20 cellular contexts compared by ENCODE assay signal in genomic region chr6:108331982-108332381, GRCh38. TPM values are rescaled to one million over a fixed set of nuclear protein-coding genes. Genes with fewer than 3 reads are reported as not detected.
DNase-seq lines count a peak whose midpoint lies in the region; ATAC-seq, FAIRE-seq and TF ChIP-seq lines count a peak whose summit lies in the region.
"Had no signal": no experiment of that assay in that cellular context is flagged by ENCODE, and none has a peak within 500 bp of the region (broad histone marks: within the 10 kb centered on the region; RNA-seq: fewer than 3 reads in every experiment).

No MANE protein-coding gene starts in this region.

- TF ChIP-seq EP300 in HepG2 (IDR thresholded peaks at IDR 0.05; ENCODE audit: low read depth in 2 of 2, low read length in 2 of 2) (no peak), HepG2 (CRISPR knock-in tag; IDR thresholded peaks at IDR 0.05; ENCODE audit: borderline replicate concordance) (no peak)

- H3K27ac Mint-ChIP-seq in CD8-positive, alpha-beta memory T cell = no peak overlapping the region
- H3K27ac Mint-ChIP-seq: B cell; CD4-positive, alpha-beta T cell; GM23338; H9 had no signal

- no peak overlapping the region for H3K9ac ChIP-seq in liver (ENCODE audit: low read depth in 1 of 2, low read length in 2 of 2)
- no peak overlapping the region for H3K9ac ChIP-seq in HepG2 (ENCODE audit: insufficient read depth, low read depth, low read length)
- H3K9ac ChIP-seq: BLaER1 had no signal

- no peaks in the 10 kb centered on the region for H3K79me2 ChIP-seq in HepG2 (ENCODE audit: insufficient read depth, low read length)

- no peak overlapping the region for H3K4me2 ChIP-seq in HepG2 (ENCODE audit: low read depth, low read length)
- H3K4me2 ChIP-seq: BLaER1, GM23338 had no signal

- peaks cover 13 to 17% (median 16%) of the 10 kb centered on the region in 3 donors for H3K36me3 Mint-ChIP-seq in CD8-positive, alpha-beta memory T cell

- BruUV-seq in HepG2 (replicated peaks; lab: Mats Ljungman, UMichigan) = no TSS peak

- H3K36me3 ChIP-seq in liver (ENCODE audit: control insufficient read depth in 4 of 4, insufficient read depth in 3 of 4, low read depth in 1 of 4, low read length in 3 of 4) (peaks cover 0 to 3% (median under 1%) of the 10 kb centered on the region in 4 donors), HepG2 (replicated peaks in 1 of 2; ENCODE audit: control insufficient read depth in 1 of 2, insufficient read depth in 2 of 2, low read length in 2 of 2) (peaks cover 1 to 8% of the 10 kb centered on the region in 2 experiments; a peak in 1 of 5 replicates)
- H3K36me3 ChIP-seq in CD8-positive, alpha-beta memory T cell (ENCODE audit: insufficient read depth, low read length) = peaks cover 6% of the 10 kb centered on the region

- no peaks in the 10 kb centered on the region for H3K4me1 Mint-ChIP-seq in CD8-positive, alpha-beta memory T cell
- H3K4me1 Mint-ChIP-seq: B cell, GM23338, H9 had no signal

- peaks cover 0 to 2% (median 0%) of the 10 kb centered on the region in 5 donors for H3K9me3 Mint-ChIP-seq in CD8-positive, alpha-beta memory T cell
- H3K9me3 Mint-ChIP-seq: GM23338, H9 had no signal

- H3K9me3 ChIP-seq in liver (ENCODE audit: control insufficient read depth in 4 of 4, low read length in 3 of 4) = no peaks in the 10 kb centered on the region
- H3K9me3 ChIP-seq in HepG2 (ENCODE audit: low read length) = no peaks in the 10 kb centered on the region
- no peaks in the 10 kb centered on the region for H3K9me3 ChIP-seq in CD8-positive, alpha-beta memory T cell (ENCODE audit: low read length)
- H3K9me3 ChIP-seq: BLaER1 had no signal

- H3K27me3 ChIP-seq in liver (ENCODE audit: control insufficient read depth in 4 of 4, insufficient read depth in 4 of 4, low read length in 3 of 4) (no peaks in the 10 kb centered on the region), HepG2 (ENCODE audit: control insufficient read depth in 1 of 2, insufficient read depth in 2 of 2, low read length in 2 of 2) (no peaks in the 10 kb centered on the region; a peak in 1 of 5 replicates)
- H3K27me3 ChIP-seq in CD8-positive, alpha-beta memory T cell (ENCODE audit: insufficient read depth, low read length, poor library complexity, severe bottlenecking) = no peaks in the 10 kb centered on the region
- H3K27me3 ChIP-seq: BLaER1 had no signal

- TF ChIP-seq RAD21 in liver (IDR thresholded peaks at IDR 0.05) (no peak), HepG2 (CRISPR knock-in tag; IDR thresholded peaks at IDR 0.05) (no peak)

- no peak overlapping the region for H3K4me3 Mint-ChIP-seq in CD8-positive, alpha-beta memory T cell
- H3K4me3 Mint-ChIP-seq: B cell; CD4-positive, alpha-beta T cell; GM23338; H9 had no signal

- H3K27me3 Mint-ChIP-seq in CD8-positive, alpha-beta memory T cell = peaks cover 0 to 2% of the 10 kb centered on the region in 2 donors
- H3K27me3 Mint-ChIP-seq: B cell; CD4-positive, alpha-beta T cell had no signal

- TF ChIP-seq CTCF in liver (IDR thresholded peaks at IDR 0.05; ENCODE audit: low read depth, low read length, missing input control) (no peak), HepG2 (CRISPR knock-in tag; IDR thresholded peaks at IDR 0.05) (no peak)

- ATAC-seq in HepG2 = no peak
- peak; percentile 50 for ATAC-seq in left colon
- no peak for ATAC-seq in GM21528 (IDR thresholded peaks at IDR 0.05; ENCODE audit: low FRiP score, unreplicated experiment)
- ATAC-seq: GM23338, HCT116 had no signal

- POLR2A ChIA-PET in HepG2 (lab: Yijun Ruan, JAX) = no interaction called here
- POLR2A ChIA-PET in CD8-positive, alpha-beta memory T cell (lab: Charles Lee) = no interaction called here

- no peak for DNase-seq in HepG2 (ENCODE audit: low spot score)
- DNase-seq in left colon = no peak
- peak; percentile 7 for DNase-seq in renal cortical epithelial cell (ENCODE audit: low read depth)
- no peak for DNase-seq in CD8-positive, alpha-beta memory T cell
- no peak for DNase-seq in hepatic stellate cell (ENCODE audit: low spot score)
- DNase-seq: Calu3; CD4-positive, alpha-beta T cell; COR-L47; DND-41; H9 had no signal

- H2AFZ ChIP-seq in HepG2 (ENCODE audit: low read length) = no peak overlapping the region
- H2AFZ ChIP-seq: GM23338 had no signal

- no peaks in the 10 kb centered on the region for H4K20me1 ChIP-seq in HepG2 (ENCODE audit: insufficient read depth, low read length)
- H4K20me1 ChIP-seq: BLaER1 had no signal

- peaks cover 0 to 2% (median 0%) of the 10 kb centered on the region in 4 donors for H3K4me1 ChIP-seq in liver (ENCODE audit: control insufficient read depth in 4 of 4, insufficient read depth in 4 of 4, low read length in 3 of 4)
- no peaks in the 10 kb centered on the region for H3K4me1 ChIP-seq in HepG2 (ENCODE audit: insufficient read depth, low read length)
- H3K4me1 ChIP-seq in CD8-positive, alpha-beta memory T cell (ENCODE audit: insufficient read depth, low read length) = no peaks in the 10 kb centered on the region
- H3K4me1 ChIP-seq: BLaER1 had no signal

- CTCF ChIA-PET in HepG2 (lab: Yijun Ruan, JAX; ENCODE audit: low intra/inter-chr PET ratio, low total read pairs) = no interaction called here
- CTCF ChIA-PET in CD8-positive, alpha-beta memory T cell (lab: Charles Lee) = no interaction called here

- H3K4me3 ChIP-seq in liver (ENCODE audit: low read depth in 1 of 3, low read length in 3 of 3) (no peak overlapping the region), HepG2 (replicated peaks in 1 of 3; ENCODE audit: insufficient read depth in 1 of 3, low read depth in 2 of 3, low read length in 3 of 3) (no peak overlapping the region)
- H3K4me3 ChIP-seq in CD8-positive, alpha-beta memory T cell (ENCODE audit: low read length) = no peak overlapping the region
- H3K4me3 ChIP-seq: BLaER1, GM23338 had no signal

- TF ChIP-seq POLR2A in HepG2 (IDR thresholded peaks at IDR 0.05; ENCODE audit: insufficient read depth in 1 of 2, low read depth in 2 of 2, low read length in 2 of 2) = no peak

- in situ Hi-C loops in HepG2 (cut with HindIII; ENCODE audit: extremely low pct_ligation_motif_present, low pct_unique_long_range_greater_than_20kb) = no loop called here

- no peak overlapping the region for H3K27ac ChIP-seq in liver (ENCODE audit: low read depth in 1 of 2, low read length in 2 of 2)
- H3K27ac ChIP-seq in HepG2 (ENCODE audit: extremely low read length, insufficient read depth, low read length) = no peak overlapping the region
- no peak overlapping the region for H3K27ac ChIP-seq in CD8-positive, alpha-beta memory T cell (ENCODE audit: low read depth, low read length)
- H3K27ac ChIP-seq: 22Rv1, BLaER1, C4-2B had no signal

- intact Hi-C loops in HepG2 (cut with micrococcal nuclease; ENCODE audit: unreplicated experiment) (no loop called here), left colon (cut with DNase I, micrococcal nuclease) (no loop called here)

- no peak for FAIRE-seq in HepG2 (lab: Jason Lieb, UNC)
- FAIRE-seq: A204.1, GM12892 had no signal

TF ChIP-seq in liver, 16 proteins besides CTCF, POLR2A, EP300 and RAD21:
- TF ChIP-seq HNF4A (conservative IDR thresholded peaks at IDR 0.05) = peak; percentile 26 to 28
- no peak for TF ChIP-seq NR2F2 (IDR thresholded peaks at IDR 0.05)
- peak; percentile 19 for TF ChIP-seq YY1 (IDR thresholded peaks at IDR 0.05)
- TF ChIP-seq RXRA (IDR thresholded peaks at IDR 0.05) = peak; percentile 32 to 39
- TF ChIP-seq TAF1 (conservative IDR thresholded peaks at IDR 0.05) = no peak
- peak; percentile 54 for TF ChIP-seq SP1 (IDR thresholded peaks at IDR 0.05)

TF ChIP-seq in HepG2, 621 proteins besides CTCF, POLR2A, EP300 and RAD21:
- TF ChIP-seq E2F5 (CRISPR knock-in tag; conservative IDR thresholded peaks at IDR 0.05) (no peak), AHR (CRISPR knock-in tag; IDR thresholded peaks at IDR 0.05) (no peak), ZNF33B (CRISPR knock-in tag; IDR thresholded peaks at IDR 0.05) (no peak), FOXK2 (IDR thresholded peaks at IDR 0.05) (no peak)
TF ChIP-seq in HepG2: peak in this region for 0.

RNA-seq across cellular contexts. Expression of gene AFG1L, which starts 37.1 kb away (rescaled TPM):
- total RNA-seq in liver = 1 to 10 TPM; 2.7 TPM
- polyA plus RNA-seq in liver = 1 to 10 TPM; 2.7 to 2.8 TPM
- total RNA-seq in HepG2 (2016; rRNA removed; fragmentation: Illumina TruSeq; extraction: Trizol) = 14.0 and 18.1 TPM in 2 replicates
- 21.2 and 28.6 TPM in 2 replicates for total RNA-seq in HepG2 (2016; cell fraction: cytosol; rRNA removed; fragmentation: Illumina TruSeq; extraction: Trizol; ENCODE audit: low read depth)
- total RNA-seq in HepG2 (2016; cell fraction: insoluble cytoplasmic fraction; rRNA removed; fragmentation: Illumina TruSeq; extraction: Trizol) = 12.7 and 18.1 TPM in 2 replicates
- 9.7 and 11.2 TPM in 2 replicates for total RNA-seq in HepG2 (2016; cell fraction: membrane; rRNA removed; fragmentation: Illumina TruSeq; extraction: Trizol)
- total RNA-seq in HepG2 (2016; cell fraction: nucleus; rRNA removed; fragmentation: Illumina TruSeq; extraction: Trizol) = 16.6 and 19.1 TPM in 2 replicates
- polyA plus RNA-seq in HepG2 (2011; rRNA removed) = 1.3 and 3.1 TPM in 2 replicates
- polyA plus RNA-seq in HepG2 (2011; cell fraction: cytosol; rRNA removed) = 0.93 and 1.0 TPM in 2 replicates
- 1.2 and 2.7 TPM in 2 replicates for polyA plus RNA-seq in HepG2 (2011; cell fraction: nucleus; rRNA removed)
- 1.7 and 4.7 TPM in 2 replicates for polyA plus RNA-seq in HepG2 (2012)
- polyA plus RNA-seq in HepG2 (2016; cell fraction: cytosol; fragmentation: Illumina TruSeq; extraction: Trizol; ENCODE audit: low read depth) = 1.9 and 2.2 TPM in 2 replicates
- polyA plus RNA-seq in HepG2 (2016; cell fraction: insoluble cytoplasmic fraction; fragmentation: Illumina TruSeq; extraction: Trizol; ENCODE audit: low read depth) = 11.2 and 14.7 TPM in 2 replicates
- polyA plus RNA-seq in HepG2 (2016; cell fraction: membrane; fragmentation: Illumina TruSeq; extraction: Trizol; ENCODE audit: low read depth) = 1.6 and 2.8 TPM in 2 replicates
- 8.1 and 8.4 TPM in 2 replicates for polyA plus RNA-seq in HepG2 (2016; cell fraction: nucleus; fragmentation: Illumina TruSeq; extraction: Trizol; ENCODE audit: insufficient read depth, low read depth)
- 7.2 and 9.6 TPM in 2 replicates for polyA minus RNA-seq in HepG2 (2011; rRNA and poly(A)+ RNA removed; ENCODE audit: low replicate concordance)
- polyA minus RNA-seq in HepG2 (2011; cell fraction: cytosol; rRNA and poly(A)+ RNA removed) = 6.4 and 9.8 TPM in 2 replicates
- polyA minus RNA-seq in HepG2 (2011; cell fraction: nucleus; rRNA and poly(A)+ RNA removed) = 11.4 and 25.8 TPM in 2 replicates
- 10 to 100 TPM in 1 of 2 donors, 1 to 10 TPM in 1; 9.0 to 10.6 TPM for total RNA-seq in left colon
- 7.3 and 7.4 TPM in 2 replicates for total RNA-seq in renal cortical epithelial cell
- 1 to 10 TPM; 4.4 to 5.3 TPM for total RNA-seq in CD8-positive, alpha-beta memory T cell
- 4.4 TPM for polyA plus RNA-seq in CD8-positive, alpha-beta memory T cell
